In genomic region chr7:92178928-92179373, GRCh38 we compare ENCODE assay signal across 9 cellular contexts. TPM values are rescaled to one million over a fixed set of nuclear protein-coding genes. Genes with fewer than 3 reads are reported as not detected.
DNase-seq lines count a peak whose midpoint lies in the region; ATAC-seq and TF ChIP-seq lines count a peak whose summit lies in the region.
"Had no signal": no experiment of that assay in that cellular context is flagged by ENCODE, and none has a peak within 500 bp of the region (broad histone marks: within the 10 kb centered on the region; RNA-seq: fewer than 3 reads in every experiment).

TSS of gene LRRD1 (minus strand) at chr7:92179142. CDS start at chr7:92165202, 13,940 bp downstream.

- H3K4me3 Mint-ChIP-seq in CD4-positive, CD25-positive, alpha-beta regulatory T cell: peak within 1 kb of the TSS; percentile 76 to 86 (median 83)
- H3K4me3 Mint-ChIP-seq in natural killer cell treated with Interleukin-12 subunit alpha and Interleukin-12 subunit beta and Interleukin-15 and Interleukin-18, amount 100 ng/mL, for 72 hours: peak within 1 kb of the TSS; percentile 81

- peak; percentile 75 to 88 (median 87) for DNase-seq in CD4-positive, CD25-positive, alpha-beta regulatory T cell
- peak; percentile 86 for DNase-seq in activated T-helper 9 cell treated with anti-CD3 and anti-CD28 coated beads, Interleukin-2, amount 50 U/mL, for 16 hours (ENCODE audit: low read depth)
- DNase-seq in fibroblast of the aortic adventitia (ENCODE audit: low read depth): peak; percentile 79
- DNase-seq in natural killer cell treated with Interleukin-12 subunit alpha and Interleukin-12 subunit beta and Interleukin-15 and Interleukin-18, amount 100 ng/mL, for 72 hours (ENCODE audit: low spot score): peak; percentile 88
- peak; percentile 77 to 92 (median 85) for DNase-seq in stimulated activated naive CD4-positive, alpha-beta T cell (lab: John Stamatoyannopoulos, UW)

- H3K9me3 Mint-ChIP-seq in CD4-positive, CD25-positive, alpha-beta regulatory T cell: peaks cover 0 to 4% (median 0%) of the 10 kb centered on the region in 7 donors
- no peaks in the 10 kb centered on the region for H3K9me3 Mint-ChIP-seq in natural killer cell treated with Interleukin-12 subunit alpha and Interleukin-12 subunit beta and Interleukin-15 and Interleukin-18, amount 100 ng/mL, for 72 hours

- peaks cover 31% of the 10 kb centered on the region for H3K27me3 Mint-ChIP-seq in CD4-positive, CD25-positive, alpha-beta regulatory T cell
- peaks cover 9 to 15% of the 10 kb centered on the region in 2 donors for H3K27me3 Mint-ChIP-seq in natural killer cell treated with Interleukin-12 subunit alpha and Interleukin-12 subunit beta and Interleukin-15 and Interleukin-18, amount 100 ng/mL, for 72 hours

- H3K4me1 Mint-ChIP-seq in CD4-positive, CD25-positive, alpha-beta regulatory T cell: peaks cover 0 to 12% (median 2%) of the 10 kb centered on the region in 4 donors
- H3K4me1 Mint-ChIP-seq in natural killer cell treated with Interleukin-12 subunit alpha and Interleukin-12 subunit beta and Interleukin-15 and Interleukin-18, amount 100 ng/mL, for 72 hours (ENCODE audit: low read depth in 2 of 2): peaks cover 2 to 9% of the 10 kb centered on the region in 2 donors

- peak; percentile 95 for TF ChIP-seq CTCF in fibroblast of the aortic adventitia (IDR thresholded peaks at IDR 0.05; ENCODE audit: insufficient read depth, low read length)

- H3K36me3 ChIP-seq in CD4-positive, CD25-positive, alpha-beta regulatory T cell (ENCODE audit: control insufficient read depth, insufficient read depth, low read length): no peaks in the 10 kb centered on the region

- peak within 1 kb of the TSS; percentile 43 to 62 (median 47) for H3K27ac Mint-ChIP-seq in CD4-positive, CD25-positive, alpha-beta regulatory T cell
- no peak within 1 kb of the TSS for H3K27ac Mint-ChIP-seq in natural killer cell treated with Interleukin-12 subunit alpha and Interleukin-12 subunit beta and Interleukin-15 and Interleukin-18, amount 100 ng/mL, for 72 hours

- peak within 1 kb of the TSS; percentile 7 for H3K4me3 ChIP-seq in CD4-positive, CD25-positive, alpha-beta regulatory T cell (ENCODE audit: low read depth, low read length)
- H3K4me3 ChIP-seq in fibroblast of the aortic adventitia (ENCODE audit: low read depth, low read length): peak within 1 kb of the TSS; percentile 55

- H3K27ac ChIP-seq in CD4-positive, CD25-positive, alpha-beta regulatory T cell (ENCODE audit: insufficient read depth, low read length, poor library complexity, severe bottlenecking): no peak within 1 kb of the TSS

- H3K36me3 Mint-ChIP-seq in CD4-positive, CD25-positive, alpha-beta regulatory T cell: no peaks in the 10 kb centered on the region
- no peaks in the 10 kb centered on the region for H3K36me3 Mint-ChIP-seq in natural killer cell treated with Interleukin-12 subunit alpha and Interleukin-12 subunit beta and Interleukin-15 and Interleukin-18, amount 100 ng/mL, for 72 hours

- H3K9me3 ChIP-seq in CD4-positive, CD25-positive, alpha-beta regulatory T cell (ENCODE audit: control insufficient read depth in 2 of 2, low read length in 2 of 2): no peaks in the 10 kb centered on the region

- peak; percentile 99 to 100 for ATAC-seq in CD4-positive, CD25-positive, alpha-beta regulatory T cell (ENCODE audit: low read depth in 2 of 2)
- ATAC-seq in GM19438 (IDR thresholded peaks at IDR 0.05; ENCODE audit: low read depth, unreplicated experiment) (peak; percentile 100), HG03565 (IDR thresholded peaks at IDR 0.05; ENCODE audit: unreplicated experiment) (peak; percentile 96)
- ATAC-seq in natural killer cell treated with Interleukin-12 subunit alpha and Interleukin-12 subunit beta and Interleukin-15 and Interleukin-18, amount 100 ng/mL, for 72 hours: peak; percentile 99

- peaks cover 7% of the 10 kb centered on the region for H3K4me1 ChIP-seq in CD4-positive, CD25-positive, alpha-beta regulatory T cell (ENCODE audit: control insufficient read depth, insufficient read depth, low read length, poor library complexity, severe bottlenecking)

- H3K27me3 ChIP-seq in CD4-positive, CD25-positive, alpha-beta regulatory T cell (ENCODE audit: control insufficient read depth, insufficient read depth, low read length): peaks cover 3% of the 10 kb centered on the region

TF ChIP-seq in PFSK-1, 5 proteins besides CTCF, POLR2A, EP300 and RAD21:
- TF ChIP-seq FOXP2 (optimal IDR thresholded peaks at IDR 0.05; ENCODE audit: borderline replicate concordance, extremely low read depth, extremely low read length, insufficient read depth) (peak; percentile 74), TAF1 (IDR thresholded peaks at IDR 0.05; ENCODE audit: borderline replicate concordance, insufficient read depth, low read length) (no peak), POLR2AphosphoS5 (IDR thresholded peaks at IDR 0.05; ENCODE audit: low read depth, low read length) (no peak), REST (IDR thresholded peaks at IDR 0.05; ENCODE audit: insufficient read depth in 1 of 2, low read depth in 2 of 2, low read length in 2 of 2) (no peak), SIN3A (IDR thresholded peaks at IDR 0.05; ENCODE audit: borderline replicate concordance, insufficient read depth, low read length) (no peak)
TF ChIP-seq in PFSK-1: peak in this region for 1.

RNA-seq across cellular contexts. Expression of gene LRRD1, which starts in this region (rescaled TPM):
- 0.44 TPM for total RNA-seq in CD4-positive, CD25-positive, alpha-beta regulatory T cell
- under 1 TPM in 1 of 4 donors, not detected in 3; 0.12 TPM for polyA plus RNA-seq in CD4-positive, CD25-positive, alpha-beta regulatory T cell
- polyA plus RNA-seq in PFSK-1 (2012; ENCODE audit: insufficient read length, low read depth): not detected
- 0.09 and 0.41 TPM in 2 replicates for total RNA-seq in fibroblast of the aortic adventitia (ENCODE audit: low replicate concordance)
- not detected for total RNA-seq in natural killer cell treated with Interleukin-12 subunit alpha and Interleukin-12 subunit beta and Interleukin-15 and Interleukin-18, amount 100 ng/mL, for 72 hours
- polyA plus RNA-seq: adipose tissue had no signal

Comparison
In these comparisons a context has a peak if more than half of its experiments do, and no peak if none do; other contexts are left out.
1. Peak in DNase-seq, ATAC-seq and H3K4me3 ChIP-seq in CD4-positive, CD25-positive, alpha-beta regulatory T cell; RNA of the gene not detected or under 1 TPM.
2. Peak in DNase-seq and H3K4me3 ChIP-seq in fibroblast of the aortic adventitia; RNA of the gene not detected or under 1 TPM.
3. Peak in DNase-seq and ATAC-seq in natural killer cell treated with Interleukin-12 subunit alpha and Interleukin-12 subunit beta and Interleukin-15 and Interleukin-18, amount 100 ng/mL, for 72 hours; RNA of the gene not detected or under 1 TPM.
4. H3K27ac Mint-ChIP-seq: peak in CD4-positive, CD25-positive, alpha-beta regulatory T cell (3 of 3); none in natural killer cell treated with Interleukin-12 subunit alpha and Interleukin-12 subunit beta and Interleukin-15 and Interleukin-18, amount 100 ng/mL, for 72 hours (0 of 2).
5. Peak in every context shown above with its lines, with median percentiles within 50 percentile points of each other: ATAC-seq and DNase-seq.